Comparison of ENCODE assay signal across 25 cellular contexts in genomic region chr10:3551761-3552160, GRCh38.
"Had no signal": no experiment of that assay in that cellular context is flagged by ENCODE, and none has a peak within 500 bp of the region (broad histone marks: within the 10 kb centered on the region; RNA-seq: fewer than 3 reads in every experiment).

No MANE protein-coding gene starts in this region.

- H3K36me3 Mint-ChIP-seq: natural killer cell; stimulated activated effector memory CD8-positive, alpha-beta T cell treated with anti-CD3 and anti-CD28 coated beads, Interleukin-12 subunit alpha, Interleukin-12 subunit beta, amount 100 ng/mL, for 72 hours had no signal

- ATAC-seq: foreskin keratinocyte; gastroesophageal sphincter; heart right ventricle; left cardiac atrium; left lung; natural killer cell; pancreas; sciatic nerve; stimulated activated effector memory CD8-positive, alpha-beta T cell treated with anti-CD3 and anti-CD28 coated beads, Interleukin-12 subunit alpha, Interleukin-12 subunit beta, amount 100 ng/mL, for 72 hours had no signal

- H3K27me3 ChIP-seq: colonic mucosa, esophagus muscularis mucosa, foreskin keratinocyte, gastroesophageal sphincter, heart right ventricle, left lung, neutrophil, stomach, thyroid gland had no signal

- H3K4me1 ChIP-seq: colonic mucosa, foreskin keratinocyte, gastroesophageal sphincter, heart right ventricle, left lung, pancreas, stomach, thyroid gland had no signal

- H3K4me3 Mint-ChIP-seq: dendritic cell treated with granulocyte-macrophage colony-stimulating factor and Interleukin-4, amounts not matched to agents 40 ng/mL and 50 ng/mL, for 4 days; natural killer cell; stimulated activated effector memory CD8-positive, alpha-beta T cell treated with anti-CD3 and anti-CD28 coated beads, Interleukin-12 subunit alpha, Interleukin-12 subunit beta, amount 100 ng/mL, for 72 hours had no signal

- H3K27ac ChIP-seq: colonic mucosa, esophagus muscularis mucosa, foreskin keratinocyte, gastroesophageal sphincter, heart right ventricle, left lung, neutrophil, pancreas, stomach, thyroid gland had no signal

- DNase-seq: colonic mucosa; effector CD8-positive, alpha-beta T cell; foreskin keratinocyte; glutamatergic neuron; heart right ventricle; hippocampal formation; left cardiac atrium; left lung; natural killer cell; pancreas; retina; stimulated activated CD4-positive, alpha-beta T cell treated with anti-CD3 and anti-CD28 coated beads, Interleukin-2, amount 100 ng/mL, for 24 hours; stimulated activated CD4-positive, alpha-beta T cell treated with anti-CD3 and anti-CD28 coated beads, Interleukin-4, amount 100 ng/mL, for 24 hours; stimulated activated naive CD4-positive, alpha-beta T cell treated with Interleukin-2 at 50 U/mL for 16 hours; stomach; thyroid gland; trophoblast cell had no signal

- H3K4me3 ChIP-seq: colonic mucosa, esophagus muscularis mucosa, gastroesophageal sphincter, heart right ventricle, left lung, pancreas, stomach, thyroid gland had no signal

- H3K27ac Mint-ChIP-seq: dendritic cell treated with granulocyte-macrophage colony-stimulating factor and Interleukin-4, amounts not matched to agents 40 ng/mL and 50 ng/mL, for 4 days; stimulated activated effector memory CD8-positive, alpha-beta T cell treated with anti-CD3 and anti-CD28 coated beads, Interleukin-12 subunit alpha, Interleukin-12 subunit beta, amount 100 ng/mL, for 72 hours had no signal

- FAIRE-seq: endothelial cell of umbilical vein, islet of Langerhans, pancreas had no signal

- H3K36me3 ChIP-seq: colonic mucosa, esophagus muscularis mucosa, gastroesophageal sphincter, heart right ventricle, left lung, neutrophil, pancreas, stomach, thyroid gland had no signal

- H3K9me3 ChIP-seq: colonic mucosa, esophagus muscularis mucosa, gastroesophageal sphincter, left lung, neutrophil, pancreas, thyroid gland had no signal
